In genomic region chr3:108070356-108070755, GRCh38 we compare ENCODE assay signal across 20 cellular contexts. TPM values are rescaled to one million over a fixed set of nuclear protein-coding genes. Genes with fewer than 3 reads are reported as not detected.
DNase-seq lines count a peak whose midpoint lies in the region; ATAC-seq and TF ChIP-seq lines count a peak whose summit lies in the region.
"Had no signal": no experiment of that assay in that cellular context is flagged by ENCODE, and none has a peak within 500 bp of the region (broad histone marks: within the 10 kb centered on the region; RNA-seq: fewer than 3 reads in every experiment).

No MANE protein-coding gene starts in this region.

- no peaks in the 10 kb centered on the region for H3K9me3 ChIP-seq in CD4-positive, alpha-beta memory T cell (ENCODE audit: control insufficient read depth in 1 of 2, low read length in 2 of 2)
- H3K9me3 ChIP-seq in heart left ventricle = no peaks in the 10 kb centered on the region

- TF ChIP-seq CTCF in activated B cell treated with CpG ODN at 0.5 μM for 24 hours (IDR thresholded peaks at IDR 0.05) = no peak
- no peak for TF ChIP-seq CTCF in heart left ventricle (IDR thresholded peaks at IDR 0.05)

- H3K4me3 ChIP-seq in CD4-positive, alpha-beta memory T cell (ENCODE audit: low read length in 2 of 2) = no peak overlapping the region
- H3K4me3 ChIP-seq in heart left ventricle = no peak overlapping the region

- 73 to 77% (median 76%) methylated on average over 6 of the region's 6 CpGs for WGBS in heart left ventricle, 4 donors

- H3K4me3 Mint-ChIP-seq in activated CD4-positive, alpha-beta T cell treated with anti-CD3 and anti-CD28 coated beads, Interleukin-2, amount 10 ng/mL, durations not matched to agents 24 days and 14 days = no peak overlapping the region
- H3K4me3 Mint-ChIP-seq in CD4-positive, alpha-beta memory T cell = peak overlapping the region in 3 of 8 donors; percentile 11 to 25 (median 23)
- H3K4me3 Mint-ChIP-seq in activated B cell treated with CpG ODN at 0.5 μM for 24 hours = no peak overlapping the region
- H3K4me3 Mint-ChIP-seq in natural killer cell treated with Interleukin-12 subunit alpha and Interleukin-12 subunit beta and Interleukin-15 and Interleukin-18, amount 100 ng/mL, for 72 hours = no peak overlapping the region
- H3K4me3 Mint-ChIP-seq: HFFc6 had no signal

- no peak for ATAC-seq in activated B cell treated with CpG ODN at 0.5 μM for 24 hours (ENCODE audit: low read depth)
- no peak for ATAC-seq in natural killer cell treated with Interleukin-12 subunit alpha and Interleukin-12 subunit beta and Interleukin-15 and Interleukin-18, amount 100 ng/mL, for 72 hours
- no peak for ATAC-seq in heart left ventricle
- ATAC-seq: HepG2, Right ventricle myocardium inferior had no signal

- peaks cover 3% of the 10 kb centered on the region for H3K9me3 Mint-ChIP-seq in activated CD4-positive, alpha-beta T cell treated with anti-CD3 and anti-CD28 coated beads, Interleukin-2, amount 10 ng/mL, durations not matched to agents 24 days and 14 days
- H3K9me3 Mint-ChIP-seq in CD4-positive, alpha-beta memory T cell = no peaks in the 10 kb centered on the region
- no peaks in the 10 kb centered on the region for H3K9me3 Mint-ChIP-seq in activated B cell treated with CpG ODN at 0.5 μM for 24 hours
- no peaks in the 10 kb centered on the region for H3K9me3 Mint-ChIP-seq in natural killer cell treated with Interleukin-12 subunit alpha and Interleukin-12 subunit beta and Interleukin-15 and Interleukin-18, amount 100 ng/mL, for 72 hours
- H3K9me3 Mint-ChIP-seq: HFFc6 had no signal

- H3K4me1 Mint-ChIP-seq in activated CD4-positive, alpha-beta T cell treated with anti-CD3 and anti-CD28 coated beads, Interleukin-2, amount 10 ng/mL, durations not matched to agents 24 days and 14 days = peaks cover 56% of the 10 kb centered on the region
- peaks cover 66 to 90% (median 77%) of the 10 kb centered on the region in 4 donors for H3K4me1 Mint-ChIP-seq in CD4-positive, alpha-beta memory T cell
- peaks cover 85% of the 10 kb centered on the region for H3K4me1 Mint-ChIP-seq in activated B cell treated with CpG ODN at 0.5 μM for 24 hours
- H3K4me1 Mint-ChIP-seq in natural killer cell treated with Interleukin-12 subunit alpha and Interleukin-12 subunit beta and Interleukin-15 and Interleukin-18, amount 100 ng/mL, for 72 hours (ENCODE audit: low read depth in 2 of 2) = peaks cover 59 to 73% of the 10 kb centered on the region in 2 donors

- no peak overlapping the region for H3K27ac ChIP-seq in CD4-positive, alpha-beta memory T cell (ENCODE audit: low read depth, low read length)
- no peak overlapping the region for H3K27ac ChIP-seq in heart left ventricle
- H3K27ac ChIP-seq: 22Rv1, KMS-11 had no signal

- H3K27ac Mint-ChIP-seq in activated CD4-positive, alpha-beta T cell treated with anti-CD3 and anti-CD28 coated beads, Interleukin-2, amount 10 ng/mL, durations not matched to agents 24 days and 14 days = no peak overlapping the region
- peak overlapping the region in 6 of 7 donors; percentile 13 to 75 (median 48) for H3K27ac Mint-ChIP-seq in CD4-positive, alpha-beta memory T cell
- H3K27ac Mint-ChIP-seq in activated B cell treated with CpG ODN at 0.5 μM for 24 hours = peak overlapping the region; percentile 1
- peak overlapping the region; percentile 53 to 70 for H3K27ac Mint-ChIP-seq in natural killer cell treated with Interleukin-12 subunit alpha and Interleukin-12 subunit beta and Interleukin-15 and Interleukin-18, amount 100 ng/mL, for 72 hours
- H3K27ac Mint-ChIP-seq: HFFc6 had no signal

- H3K27me3 ChIP-seq in CD4-positive, alpha-beta memory T cell (ENCODE audit: insufficient read depth, low read length) = no peaks in the 10 kb centered on the region
- no peaks in the 10 kb centered on the region for H3K27me3 ChIP-seq in heart left ventricle

- H3K27me3 Mint-ChIP-seq in activated CD4-positive, alpha-beta T cell treated with anti-CD3 and anti-CD28 coated beads, Interleukin-2, amount 10 ng/mL, durations not matched to agents 24 days and 14 days = no peaks in the 10 kb centered on the region
- no peaks in the 10 kb centered on the region for H3K27me3 Mint-ChIP-seq in CD4-positive, alpha-beta memory T cell
- no peaks in the 10 kb centered on the region for H3K27me3 Mint-ChIP-seq in activated B cell treated with CpG ODN at 0.5 μM for 24 hours
- no peaks in the 10 kb centered on the region for H3K27me3 Mint-ChIP-seq in natural killer cell treated with Interleukin-12 subunit alpha and Interleukin-12 subunit beta and Interleukin-15 and Interleukin-18, amount 100 ng/mL, for 72 hours

- CTCF ChIA-PET in CD4-positive, alpha-beta memory T cell (lab: Charles Lee; ENCODE audit: partially characterized antibody) = interaction anchor here (2.0 kb wide), 1 partner anchor 252 kb away, joined by 4 read pairs; no protein-coding TSS in a partner anchor
- CTCF ChIA-PET in activated B cell treated with CpG ODN at 0.5 μM for 24 hours (lab: Charles Lee) = interaction anchor here (0.7 kb wide), 1 partner anchor 154 kb away, joined by 3 read pairs; no protein-coding TSS in a partner anchor

- H3K36me3 ChIP-seq in CD4-positive, alpha-beta memory T cell (ENCODE audit: insufficient read depth, low read length) = peaks cover 23% of the 10 kb centered on the region
- H3K36me3 ChIP-seq in heart left ventricle = peaks cover 0 to 58% (median 33%) of the 10 kb centered on the region in 9 donors

- POLR2A ChIA-PET in CD4-positive, alpha-beta memory T cell (lab: Charles Lee; ENCODE audit: partially characterized antibody) = interaction anchor here (1.4 kb wide), 1 partner anchor 20 kb away, joined by 3 read pairs; no protein-coding TSS in a partner anchor
- POLR2A ChIA-PET in activated B cell treated with CpG ODN at 0.5 μM for 24 hours (lab: Charles Lee) = interaction anchor here (1.1 to 1.6 kb wide), 3 partner anchors 15 to 56 kb away, joined by 4 to 5 read pairs (median 4); no protein-coding TSS in a partner anchor

- no peak for TF ChIP-seq POLR2A in heart left ventricle (IDR thresholded peaks at IDR 0.05)

- peaks cover 82% of the 10 kb centered on the region for H3K4me1 ChIP-seq in CD4-positive, alpha-beta memory T cell (ENCODE audit: insufficient read depth, low read length)
- H3K4me1 ChIP-seq in heart left ventricle = peaks cover 0 to 37% (median 0%) of the 10 kb centered on the region in 12 donors

- peaks cover 65% of the 10 kb centered on the region for H3K36me3 Mint-ChIP-seq in activated CD4-positive, alpha-beta T cell treated with anti-CD3 and anti-CD28 coated beads, Interleukin-2, amount 10 ng/mL, durations not matched to agents 24 days and 14 days (ENCODE audit: low read depth)
- peaks cover 46 to 76% of the 10 kb centered on the region in 2 donors for H3K36me3 Mint-ChIP-seq in CD4-positive, alpha-beta memory T cell
- H3K36me3 Mint-ChIP-seq in activated B cell treated with CpG ODN at 0.5 μM for 24 hours (ENCODE audit: low read depth) = peaks cover 81% of the 10 kb centered on the region
- H3K36me3 Mint-ChIP-seq in natural killer cell treated with Interleukin-12 subunit alpha and Interleukin-12 subunit beta and Interleukin-15 and Interleukin-18, amount 100 ng/mL, for 72 hours = peaks cover 33% of the 10 kb centered on the region

- intact Hi-C loops in activated CD4-positive, alpha-beta T cell treated with anti-CD3 and anti-CD28 coated beads, Interleukin-2, amount 10 ng/mL, durations not matched to agents 24 days and 14 days (cut with micrococcal nuclease) = no loop called here
- intact Hi-C loops in CD4-positive, alpha-beta memory T cell (cut with micrococcal nuclease) = no loop called here
- intact Hi-C loops in activated B cell treated with CpG ODN at 0.5 μM for 24 hours (cut with micrococcal nuclease) = no loop called here
- intact Hi-C loops in heart left ventricle (cut with DNase I) = no loop called here

- peak; percentile 36 for DNase-seq in activated CD4-positive, alpha-beta T cell treated with anti-CD3 and anti-CD28 coated beads, Interleukin-2, amount 10 ng/mL, durations not matched to agents 24 days and 14 days
- DNase-seq in activated CD4-positive, alpha-beta T cell treated with anti-CD3 and anti-CD28 coated beads for 1 hour = no peak
- no peak for DNase-seq in CD4-positive, alpha-beta memory T cell
- DNase-seq in activated B cell treated with CpG ODN at 0.5 μM for 24 hours (no peak), heart left ventricle (no peak), EL (no peak), SHP77 (lab: John Stamatoyannopoulos, UW) (no peak)
- no peak for DNase-seq in natural killer cell treated with Interleukin-12 subunit alpha and Interleukin-12 subunit beta and Interleukin-15 and Interleukin-18, amount 100 ng/mL, for 72 hours (ENCODE audit: low spot score)
- DNase-seq: H7; HFFc6; MV-4-11; NCI-H187; NCI-H2107; NCI-H510A; NCI-H748 treated with DMSO at 0.1 percent for 48 hours; NK-92 treated with Interleukin-12 subunit alpha and Interleukin-12 subunit beta, amount 100 ng/mL, for 24 hours had no signal

RNA-seq across cellular contexts. Expression of gene CD47, which starts 20.5 kb away (rescaled TPM):
- 104 and 109 TPM in 2 replicates for total RNA-seq in activated CD4-positive, alpha-beta T cell treated with anti-CD3 and anti-CD28 coated beads, Interleukin-2, amount 10 ng/mL, durations not matched to agents 24 days and 14 days
- total RNA-seq in CD4-positive, alpha-beta memory T cell = 100 to 1,000 TPM; 224 to 226 TPM
- 100 to 1,000 TPM; 281 to 288 TPM for polyA plus RNA-seq in CD4-positive, alpha-beta memory T cell
- 158 and 184 TPM in 2 replicates for total RNA-seq in activated B cell treated with CpG ODN at 0.5 μM for 24 hours
- total RNA-seq in natural killer cell treated with Interleukin-12 subunit alpha and Interleukin-12 subunit beta and Interleukin-15 and Interleukin-18, amount 100 ng/mL, for 72 hours = 100 to 1,000 TPM in 1 of 2 donors, 10 to 100 TPM in 1; 82.6 to 113 TPM
- total RNA-seq in heart left ventricle = 10 to 100 TPM; 34.4 to 80.6 (median 45.2) TPM
- polyA plus RNA-seq in heart left ventricle = 10 to 100 TPM; 27.7 to 29.3 TPM
